Comparison of ENCODE assay signal across 8 cellular contexts in genomic region chr5:52786937-52787599, GRCh38. TPM values are rescaled to one million over a fixed set of nuclear protein-coding genes. Genes with fewer than 3 reads are reported as not detected.
A peak's percentile ranks its signal among the peaks of the same experiment; 100 is the strongest.
DNase-seq lines count a peak whose midpoint lies in the region; ATAC-seq and TF ChIP-seq lines count a peak whose summit lies in the region.

No MANE protein-coding gene starts in this region.

- H2AFZ ChIP-seq in PC-3 (ENCODE audit: low read length) = peak overlapping the region; percentile 18; the same call in 1 of the 2 replicates

- TF ChIP-seq CTCF in Caco-2 (IDR thresholded peaks at IDR 0.05; ENCODE audit: insufficient read depth in 1 of 2, low read depth in 1 of 2, low read length in 1 of 2, severe bottlenecking in 1 of 2, unreplicated experiment in 1 of 2) (peak; percentile 34 to 65), PC-3 (conservative IDR thresholded peaks at IDR 0.05; ENCODE audit: low read depth, low read length) (peak; percentile 68), cardiac fibroblast (IDR thresholded peaks at IDR 0.05; ENCODE audit: low read depth, low read length) (peak; percentile 28), lower lobe of right lung (IDR thresholded peaks at IDR 0.05) (peak; percentile 34)

- H3K4me1 ChIP-seq in Caco-2 (peaks cover 13% of the 10 kb centered on the region), PC-3 (ENCODE audit: insufficient read depth, low read length) (peaks cover 50% of the 10 kb centered on the region), lower lobe of right lung (peaks cover 10% of the 10 kb centered on the region), urinary bladder (ENCODE audit: insufficient read depth) (peaks cover 1% of the 10 kb centered on the region)

- BruUV-seq in Caco-2 (replicated peaks; lab: Mats Ljungman, UMichigan) (TSS peak; percentile 39), PC-3 (replicated peaks; lab: Mats Ljungman, UMichigan) (TSS peak; percentile 84)

- H3K4me3 Mint-ChIP-seq in Caco-2 (ENCODE audit: unreplicated experiment) = peak overlapping the region; percentile 97

- H3K27ac ChIP-seq in PC-3 (ENCODE audit: low read length) = peak overlapping the region; percentile 85
- peak overlapping the region; percentile 91 for H3K27ac ChIP-seq in lower lobe of right lung
- peak overlapping the region; percentile 86 for H3K27ac ChIP-seq in urinary bladder (ENCODE audit: low read depth)

- H3K9ac ChIP-seq in PC-3 (ENCODE audit: low read length) = peak overlapping the region; percentile 90

- H3K36me3 Mint-ChIP-seq in Caco-2 (ENCODE audit: insufficient read depth, unreplicated experiment) = peaks cover 6% of the 10 kb centered on the region

- H3K4me1 Mint-ChIP-seq in Caco-2 (ENCODE audit: low read depth, unreplicated experiment) = peaks cover 34% of the 10 kb centered on the region

- peaks cover 4% of the 10 kb centered on the region for H3F3A ChIP-seq in PC-3 (ENCODE audit: low read length, unreplicated experiment)

- intact Hi-C loops in Caco-2 (cut with micrococcal nuclease; ENCODE audit: unreplicated experiment) = loop anchor here (1.0 to 2.0 kb wide), 6 partner anchors 13 to 309 kb away; partner anchors contain the start of gene ITGA2
- intact Hi-C loops in PC-3 (cut with micrococcal nuclease) = loop anchor here (1.0 to 10.0 kb wide), 6 partner anchors 80 to 308 kb away; partner anchors contain the start of gene ITGA2
- intact Hi-C loops in lower lobe of right lung (cut with DNase I) = loop anchor here (5.0 kb wide), 1 partner anchor 130 kb away; no protein-coding TSS in a partner anchor

- peak overlapping the region; percentile 90 for H3K4me2 ChIP-seq in PC-3 (ENCODE audit: low read length)

- no peaks in the 10 kb centered on the region for H3K9me3 Mint-ChIP-seq in Caco-2 (ENCODE audit: unreplicated experiment)

- no peaks in the 10 kb centered on the region for H3K9me3 ChIP-seq in Caco-2
- no peaks in the 10 kb centered on the region for H3K9me3 ChIP-seq in PC-3 (ENCODE audit: low read length)
- H3K9me3 ChIP-seq in lower lobe of right lung = no peaks in the 10 kb centered on the region

- peak overlapping the region; percentile 85 for H3K27ac Mint-ChIP-seq in Caco-2 (ENCODE audit: unreplicated experiment)

- peak; percentile 70 to 75 for DNase-seq in Caco-2
- DNase-seq in PC-3 = no peak
- peak; percentile 38 to 43 for DNase-seq in cardiac fibroblast (ENCODE audit: low read depth in 2 of 2)
- DNase-seq in lower lobe of right lung = peak; percentile 32
- DNase-seq in NCI-H1694 (lab: John Stamatoyannopoulos, UW) = no peak
- no peak for DNase-seq in NCI-H510A treated with DMSO at 0.1 percent for 48 hours (lab: John Stamatoyannopoulos, UW)

- peaks cover 25% of the 10 kb centered on the region for H3K79me2 ChIP-seq in PC-3 (ENCODE audit: low read length)

- POLR2A ChIA-PET in Caco-2 (lab: Charles Lee) (interaction anchor here (1.3 kb wide), 1 partner anchor 12 kb away, joined by 19 read pairs; no protein-coding TSS in a partner anchor), PC-3 (lab: Charles Lee; ENCODE audit: unreplicated experiment) (interaction anchor here (0.5 to 0.7 kb wide), 3 partner anchors 9 to 138 kb away, joined by 3 to 4 read pairs (median 3); no protein-coding TSS in a partner anchor)

- H3K4me3 ChIP-seq in Caco-2 (ENCODE audit: low read depth, low read length) = peak overlapping the region; percentile 62
- peak overlapping the region; percentile 77 for H3K4me3 ChIP-seq in PC-3 (ENCODE audit: low read length)
- peak overlapping the region; percentile 67 to 70 for H3K4me3 ChIP-seq in cardiac fibroblast (replicated peaks in 1 of 2; ENCODE audit: low read depth in 2 of 2, low read length in 2 of 2)
- peak overlapping the region; percentile 72 for H3K4me3 ChIP-seq in lower lobe of right lung
- H3K4me3 ChIP-seq in urinary bladder (ENCODE audit: low read depth, low read length) = peak overlapping the region; percentile 63

- H3K27me3 Mint-ChIP-seq in Caco-2 (ENCODE audit: insufficient read depth, unreplicated experiment) = peaks cover under 1% of the 10 kb centered on the region

- WGBS in urinary bladder = 4% methylated on average over 11 of the region's 11 CpGs

- H3K9me2 ChIP-seq in PC-3 (replicated peaks; ENCODE audit: low read length) = no peaks in the 10 kb centered on the region

- CTCF ChIA-PET in Caco-2 (lab: Charles Lee) (interaction anchor here (0.7 to 2.4 kb wide), 6 partner anchors 10 to 161 kb away, joined by 3 to 23 read pairs (median 4); no protein-coding TSS in a partner anchor), PC-3 (lab: Charles Lee) (interaction anchor here (0.8 to 2.2 kb wide), 2 partner anchors 122 to 129 kb away, joined by 6 to 8 read pairs; no protein-coding TSS in a partner anchor)

- H4K20me1 ChIP-seq in PC-3 (ENCODE audit: low read length) = peaks cover 20% of the 10 kb centered on the region; the same call in 1 of the 2 replicates

- ATAC-seq in GM21786 (IDR thresholded peaks at IDR 0.05; ENCODE audit: unreplicated experiment) (peak; percentile 35), PC-3 (peak; percentile 28), lower lobe of right lung (peak; percentile 71 to 83)

- no peaks in the 10 kb centered on the region for H3K36me3 ChIP-seq in Caco-2 (ENCODE audit: control insufficient read depth, insufficient read depth, low read length)
- H3K36me3 ChIP-seq in PC-3 (ENCODE audit: low read depth, low read length) = no peaks in the 10 kb centered on the region
- no peaks in the 10 kb centered on the region for H3K36me3 ChIP-seq in lower lobe of right lung
- H3K36me3 ChIP-seq in urinary bladder (ENCODE audit: insufficient read depth) = no peaks in the 10 kb centered on the region

- H3K27me3 ChIP-seq in Caco-2 (replicated peaks; ENCODE audit: control insufficient read depth, insufficient read depth, low read length) = no peaks in the 10 kb centered on the region
- H3K27me3 ChIP-seq in PC-3 (ENCODE audit: low read length) = no peaks in the 10 kb centered on the region
- H3K27me3 ChIP-seq in lower lobe of right lung (ENCODE audit: low read depth) = no peaks in the 10 kb centered on the region

RNA-seq across cellular contexts. Expression of gene ITGA1, which starts 0.6 kb away (rescaled TPM):
- total RNA-seq in Caco-2 (2022) (26.4 and 27.4 TPM in 2 replicates), PC-3 (2014; rRNA removed) (3.4 and 4.7 TPM in 2 replicates), lower lobe of right lung (84.4 TPM), urinary bladder (303 TPM)
- polyA plus RNA-seq in urinary bladder = 53.9 TPM

RNA-seq across cellular contexts. Expression of gene PELO, which starts 0.6 kb away (rescaled TPM):
- 25.9 and 26.7 TPM in 2 replicates for total RNA-seq in Caco-2 (2022)
- total RNA-seq in PC-3 (2014; rRNA removed) = 33.6 and 45.3 TPM in 2 replicates
- total RNA-seq in lower lobe of right lung = 31.5 TPM
- 58.7 TPM for total RNA-seq in urinary bladder
- 38.0 TPM for polyA plus RNA-seq in urinary bladder

Comparison
In these comparisons a context has a peak if more than half of its experiments do, and no peak if none do; other contexts are left out.
1. DNase-seq: peak in Caco-2 (2 of 2), cardiac fibroblast (2 of 2) and lower lobe of right lung (single experiment); none in PC-3 (single experiment), NCI-H1694 (single experiment) and NCI-H510A treated with DMSO at 0.1 percent for 48 hours (single experiment).
2. Peak in every context shown above with its lines, with median percentiles within 50 percentile points of each other: H3K4me3 ChIP-seq, CTCF ChIP-seq, ATAC-seq and H3K27ac ChIP-seq.